Comparison of ENCODE assay signal across 6 cellular contexts in the genomic region with DNA sequence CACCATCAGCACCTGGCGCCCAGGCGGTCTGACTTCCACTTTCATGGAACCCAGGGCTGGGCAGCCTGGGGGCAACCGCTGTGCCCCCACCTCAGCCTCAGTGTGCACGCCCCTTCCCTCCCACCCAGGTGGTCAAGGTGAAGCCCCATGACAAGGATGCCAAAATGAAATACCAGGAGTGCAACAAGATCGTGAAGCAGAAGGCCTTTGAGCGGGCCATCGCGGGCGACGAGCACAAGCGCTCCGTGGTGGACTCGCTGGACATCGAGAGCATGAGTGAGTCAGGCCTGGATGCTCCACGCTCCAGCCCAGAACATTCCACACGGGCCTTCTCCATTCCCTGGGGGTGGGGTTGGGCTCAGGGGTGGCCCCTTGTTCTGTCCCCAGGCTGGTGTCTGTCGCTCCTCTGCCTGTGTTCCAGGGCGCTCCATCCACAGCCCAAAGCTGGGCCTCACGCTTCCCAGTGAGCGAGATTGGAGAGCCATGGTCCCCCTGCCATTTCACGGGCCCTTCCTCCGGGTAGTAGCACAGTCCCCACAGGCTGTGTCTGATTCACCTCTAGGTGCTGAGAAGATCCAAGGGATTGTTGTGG. TPM values are rescaled to one million over a fixed set of nuclear protein-coding genes. Genes with fewer than 3 reads are reported as not detected.
"Had no signal": no experiment of that assay in that cellular context is flagged by ENCODE, and none has a peak within 500 bp of the region (broad histone marks: within the 10 kb centered on the region; RNA-seq: fewer than 3 reads in every experiment).

No MANE protein-coding gene starts in this region.

RNA-seq across cellular contexts. Expression of gene CCDC8, which starts 37.8 kb away (rescaled TPM):
- total RNA-seq: naive thymus-derived CD8-positive, alpha-beta T cell had no signal
- polyA plus RNA-seq: immature natural killer cell; naive thymus-derived CD8-positive, alpha-beta T cell had no signal

RNA-seq across cellular contexts. Expression of gene PNMA8C, which starts 53.2 kb away (rescaled TPM):
- total RNA-seq: gastrocnemius medialis; lung microvascular endothelial cell; naive thymus-derived CD8-positive, alpha-beta T cell; psoas muscle had no signal
- polyA plus RNA-seq: keratinocyte; naive thymus-derived CD8-positive, alpha-beta T cell had no signal
